ENCODE assay signal across 1 cellular context in the genomic region with DNA sequence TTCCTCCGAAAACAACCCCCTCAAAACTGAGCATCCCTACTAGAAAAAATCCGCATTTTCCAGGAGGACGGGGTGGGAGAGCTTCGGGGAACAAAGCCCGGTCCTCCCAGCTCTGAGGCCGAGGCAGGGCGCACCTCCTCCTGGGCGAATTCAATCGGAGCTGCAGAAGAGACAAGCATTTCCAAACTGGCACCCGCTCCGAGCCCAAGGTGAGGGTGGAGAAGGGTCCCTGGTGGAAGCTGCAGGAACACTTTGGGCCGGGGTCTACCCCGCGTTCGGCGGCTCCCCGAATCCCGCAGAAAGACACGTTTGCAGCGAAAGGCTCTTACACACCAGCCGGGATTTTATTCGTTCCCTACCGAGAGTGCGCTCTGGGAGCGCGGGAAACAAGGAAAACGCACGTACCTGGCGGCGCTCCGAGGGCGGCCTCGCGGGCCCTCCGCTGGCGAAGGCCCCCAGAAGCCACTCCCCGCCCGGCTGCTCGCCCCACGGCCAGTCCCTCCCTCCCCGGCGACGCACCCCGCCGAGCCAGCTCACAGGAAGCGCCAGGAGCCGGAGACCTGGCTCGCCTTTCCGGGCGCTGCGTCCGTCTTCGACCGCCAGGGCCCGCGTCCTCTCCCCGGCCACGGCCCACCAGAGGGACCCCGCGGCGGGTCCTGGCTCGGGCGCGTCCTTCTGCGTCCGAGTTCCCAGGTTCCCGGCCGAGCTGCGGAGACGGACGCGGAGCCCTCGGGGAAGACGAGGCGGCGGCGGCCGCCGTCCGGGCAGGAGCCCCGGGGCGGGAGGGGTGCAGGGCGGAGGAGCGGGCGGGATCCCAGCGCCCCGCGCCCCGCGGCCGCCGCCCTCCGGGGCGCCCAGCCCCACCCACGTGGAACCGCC.
TF ChIP-seq lines count a peak whose summit lies in the region.

No MANE protein-coding gene starts in this region.

TF ChIP-seq in HepG2, 621 proteins besides CTCF, POLR2A, EP300 and RAD21 (continued from another document and continues in another):
- TF ChIP-seq PRDM10 (CRISPR knock-in tag; IDR thresholded peaks at IDR 0.05; ENCODE audit: low read depth) (no peak), ZBTB7B (CRISPR knock-in tag; IDR thresholded peaks at IDR 0.05) (peak; percentile 72; the same call in 1 of the 2 replicates), GATAD1 (CRISPR knock-in tag; IDR thresholded peaks at IDR 0.05) (0 out of 2 replicates have a peak, but pooled peaks have one; percentile 13), ZNF652 (CRISPR knock-in tag; IDR thresholded peaks at IDR 0.05; ENCODE audit: borderline replicate concordance, low read depth) (no peak), POGK (CRISPR knock-in tag; conservative IDR thresholded peaks at IDR 0.05) (0 out of 2 replicates have a peak, but pooled peaks have one; percentile 20), ZNF768 (CRISPR knock-in tag; IDR thresholded peaks at IDR 0.05) (peak; percentile 72; the same call in 1 of the 2 replicates), HMGXB3 (CRISPR knock-in tag; IDR thresholded peaks at IDR 0.05; ENCODE audit: borderline replicate concordance) (no peak), ZNF737 (CRISPR knock-in tag; IDR thresholded peaks at IDR 0.05; ENCODE audit: borderline replicate concordance) (no peak), RERE (CRISPR knock-in tag; IDR thresholded peaks at IDR 0.05; ENCODE audit: low read depth) (0 out of 2 replicates have a peak, but pooled peaks have one; percentile 30)
- TF ChIP-seq, protein P1, sequence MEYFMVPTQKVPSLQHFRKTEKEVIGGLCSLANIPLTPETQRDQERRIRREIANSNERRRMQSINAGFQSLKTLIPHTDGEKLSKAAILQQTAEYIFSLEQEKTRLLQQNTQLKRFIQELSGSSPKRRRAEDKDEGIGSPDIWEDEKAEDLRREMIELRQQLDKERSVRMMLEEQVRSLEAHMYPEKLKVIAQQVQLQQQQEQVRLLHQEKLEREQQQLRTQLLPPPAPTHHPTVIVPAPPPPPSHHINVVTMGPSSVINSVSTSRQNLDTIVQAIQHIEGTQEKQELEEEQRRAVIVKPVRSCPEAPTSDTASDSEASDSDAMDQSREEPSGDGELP (IDR thresholded peaks at IDR 0.05; ENCODE audit: borderline replicate concordance, low read depth) = no peak
- TF ChIP-seq, protein P2, sequence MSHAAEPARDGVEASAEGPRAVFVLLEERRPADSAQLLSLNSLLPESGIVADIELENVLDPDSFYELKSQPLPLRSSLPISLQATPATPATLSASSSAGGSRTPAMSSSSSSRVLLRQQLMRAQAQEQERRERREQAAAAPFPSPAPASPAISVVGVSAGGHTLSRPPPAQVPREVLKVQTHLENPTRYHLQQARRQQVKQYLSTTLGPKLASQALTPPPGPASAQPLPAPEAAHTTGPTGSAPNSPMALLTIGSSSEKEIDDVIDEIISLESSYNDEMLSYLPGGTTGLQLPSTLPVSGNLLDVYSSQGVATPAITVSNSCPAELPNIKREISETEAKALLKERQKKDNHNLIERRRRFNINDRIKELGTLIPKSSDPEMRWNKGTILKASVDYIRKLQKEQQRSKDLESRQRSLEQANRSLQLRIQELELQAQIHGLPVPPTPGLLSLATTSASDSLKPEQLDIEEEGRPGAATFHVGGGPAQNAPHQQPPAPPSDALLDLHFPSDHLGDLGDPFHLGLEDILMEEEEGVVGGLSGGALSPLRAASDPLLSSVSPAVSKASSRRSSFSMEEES (CRISPR knock-in tag; IDR thresholded peaks at IDR 0.05) = peak; percentile 30; the same call in 1 of the 2 replicates
- TF ChIP-seq, protein P3, sequence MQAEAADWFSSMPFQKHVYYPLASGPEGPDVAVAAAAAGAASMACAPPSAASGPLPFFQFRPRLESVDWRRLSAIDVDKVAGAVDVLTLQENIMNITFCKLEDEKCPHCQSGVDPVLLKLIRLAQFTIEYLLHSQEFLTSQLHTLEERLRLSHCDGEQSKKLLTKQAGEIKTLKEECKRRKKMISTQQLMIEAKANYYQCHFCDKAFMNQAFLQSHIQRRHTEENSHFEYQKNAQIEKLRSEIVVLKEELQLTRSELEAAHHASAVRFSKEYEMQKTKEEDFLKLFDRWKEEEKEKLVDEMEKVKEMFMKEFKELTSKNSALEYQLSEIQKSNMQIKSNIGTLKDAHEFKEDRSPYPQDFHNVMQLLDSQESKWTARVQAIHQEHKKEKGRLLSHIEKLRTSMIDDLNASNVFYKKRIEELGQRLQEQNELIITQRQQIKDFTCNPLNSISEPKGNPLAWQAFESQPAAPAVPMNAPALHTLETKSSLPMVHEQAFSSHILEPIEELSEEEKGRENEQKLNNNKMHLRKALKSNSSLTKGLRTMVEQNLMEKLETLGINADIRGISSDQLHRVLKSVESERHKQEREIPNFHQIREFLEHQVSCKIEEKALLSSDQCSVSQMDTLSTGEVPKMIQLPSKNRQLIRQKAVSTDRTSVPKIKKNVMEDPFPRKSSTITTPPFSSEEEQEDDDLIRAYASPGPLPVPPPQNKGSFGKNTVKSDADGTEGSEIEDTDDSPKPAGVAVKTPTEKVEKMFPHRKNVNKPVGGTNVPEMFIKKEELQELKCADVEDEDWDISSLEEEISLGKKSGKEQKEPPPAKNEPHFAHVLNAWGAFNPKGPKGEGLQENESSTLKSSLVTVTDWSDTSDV (CRISPR knock-in tag; IDR thresholded peaks at IDR 0.05) = no peak
- TF ChIP-seq, protein P4, sequence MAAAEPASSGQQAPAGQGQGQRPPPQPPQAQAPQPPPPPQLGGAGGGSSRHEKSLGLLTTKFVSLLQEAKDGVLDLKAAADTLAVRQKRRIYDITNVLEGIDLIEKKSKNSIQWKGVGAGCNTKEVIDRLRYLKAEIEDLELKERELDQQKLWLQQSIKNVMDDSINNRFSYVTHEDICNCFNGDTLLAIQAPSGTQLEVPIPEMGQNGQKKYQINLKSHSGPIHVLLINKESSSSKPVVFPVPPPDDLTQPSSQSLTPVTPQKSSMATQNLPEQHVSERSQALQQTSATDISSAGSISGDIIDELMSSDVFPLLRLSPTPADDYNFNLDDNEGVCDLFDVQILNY (CRISPR knock-in tag; conservative IDR thresholded peaks at IDR 0.05) = 0 out of 2 replicates have a peak, but pooled peaks have one; percentile 55
- TF ChIP-seq, protein P5, sequence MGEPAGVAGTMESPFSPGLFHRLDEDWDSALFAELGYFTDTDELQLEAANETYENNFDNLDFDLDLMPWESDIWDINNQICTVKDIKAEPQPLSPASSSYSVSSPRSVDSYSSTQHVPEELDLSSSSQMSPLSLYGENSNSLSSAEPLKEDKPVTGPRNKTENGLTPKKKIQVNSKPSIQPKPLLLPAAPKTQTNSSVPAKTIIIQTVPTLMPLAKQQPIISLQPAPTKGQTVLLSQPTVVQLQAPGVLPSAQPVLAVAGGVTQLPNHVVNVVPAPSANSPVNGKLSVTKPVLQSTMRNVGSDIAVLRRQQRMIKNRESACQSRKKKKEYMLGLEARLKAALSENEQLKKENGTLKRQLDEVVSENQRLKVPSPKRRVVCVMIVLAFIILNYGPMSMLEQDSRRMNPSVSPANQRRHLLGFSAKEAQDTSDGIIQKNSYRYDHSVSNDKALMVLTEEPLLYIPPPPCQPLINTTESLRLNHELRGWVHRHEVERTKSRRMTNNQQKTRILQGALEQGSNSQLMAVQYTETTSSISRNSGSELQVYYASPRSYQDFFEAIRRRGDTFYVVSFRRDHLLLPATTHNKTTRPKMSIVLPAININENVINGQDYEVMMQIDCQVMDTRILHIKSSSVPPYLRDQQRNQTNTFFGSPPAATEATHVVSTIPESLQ (CRISPR knock-in tag; conservative IDR thresholded peaks at IDR 0.05) = no peak
